16 cellular contexts compared by ENCODE assay signal in the genomic region with DNA sequence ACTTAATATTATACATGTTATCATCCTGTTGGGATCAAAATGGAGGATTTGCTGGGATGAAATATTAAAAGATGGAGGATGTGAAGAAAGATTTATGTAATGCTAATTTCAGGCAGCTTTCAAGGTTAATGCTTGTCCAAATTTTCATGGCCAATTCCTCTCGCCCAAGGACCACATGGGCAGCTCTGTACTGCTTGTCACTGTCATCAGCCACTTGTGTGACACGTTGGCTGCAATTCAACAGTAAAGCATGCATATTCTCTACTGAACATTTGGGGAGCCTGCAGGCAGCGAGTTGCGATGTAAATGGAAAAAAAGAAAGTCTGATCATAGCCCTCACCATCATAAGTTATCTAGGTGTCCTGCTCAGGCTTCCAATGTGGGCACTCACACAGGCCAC.
A peak's percentile ranks its signal among the peaks of the same experiment; 100 is the strongest.
DNase-seq lines count a peak whose midpoint lies in the region; ATAC-seq and TF ChIP-seq lines count a peak whose summit lies in the region.
"Had no signal": no experiment of that assay in that cellular context is flagged by ENCODE, and none has a peak within 500 bp of the region (broad histone marks: within the 10 kb centered on the region; RNA-seq: fewer than 3 reads in every experiment).

No MANE protein-coding gene starts in this region.

- H3K4me1 ChIP-seq in fibroblast of lung (ENCODE audit: control insufficient read depth, extremely low read depth, insufficient read depth, low read length) (peaks cover 7% of the 10 kb centered on the region), neural progenitor cell (peaks cover 16% of the 10 kb centered on the region), tibial nerve (peaks cover 0 to 58% (median 9%) of the 10 kb centered on the region in 4 donors)

- H3K36me3 ChIP-seq in fibroblast of lung (ENCODE audit: control insufficient read depth, insufficient read depth, low read length): no peaks in the 10 kb centered on the region
- no peaks in the 10 kb centered on the region for H3K36me3 ChIP-seq in neural progenitor cell
- no peaks in the 10 kb centered on the region for H3K36me3 ChIP-seq in tibial nerve

- peak overlapping the region; percentile 29 for H3K27ac Mint-ChIP-seq in T-helper 2 cell treated with Interferon-gamma antibody and Interleukin-4, amounts not matched to agents 5 μg/mL and 100 μg/mL, for 36 hours
- H3K27ac Mint-ChIP-seq in neural progenitor cell: no peak overlapping the region
- H3K27ac Mint-ChIP-seq: activated naive CD8-positive, alpha-beta T cell treated with anti-CD3 and anti-CD28 coated beads for 36 hours; CD4-positive, alpha-beta memory T cell had no signal

- H3K9me3 Mint-ChIP-seq in T-helper 2 cell treated with Interferon-gamma antibody and Interleukin-4, amounts not matched to agents 5 μg/mL and 100 μg/mL, for 36 hours: peaks cover 5% of the 10 kb centered on the region
- peaks cover 5% of the 10 kb centered on the region for H3K9me3 Mint-ChIP-seq in neural progenitor cell
- H3K9me3 Mint-ChIP-seq: activated naive CD8-positive, alpha-beta T cell treated with anti-CD3 and anti-CD28 coated beads for 36 hours had no signal

- H3K4me2 ChIP-seq in fibroblast of lung (ENCODE audit: extremely low read depth, insufficient read depth, low read length) (peak overlapping the region; percentile 33), neural progenitor cell (no peak overlapping the region)

- no peaks in the 10 kb centered on the region for H3K27me3 ChIP-seq in fibroblast of lung (ENCODE audit: control insufficient read depth, insufficient read depth, low read length)
- H3K27me3 ChIP-seq in neural progenitor cell: no peaks in the 10 kb centered on the region
- H3K27me3 ChIP-seq in tibial nerve: no peaks in the 10 kb centered on the region

- H3K4me3 Mint-ChIP-seq in T-helper 2 cell treated with Interferon-gamma antibody and Interleukin-4, amounts not matched to agents 5 μg/mL and 100 μg/mL, for 36 hours: peak overlapping the region; percentile 55
- H3K4me3 Mint-ChIP-seq in neural progenitor cell: no peak overlapping the region
- H3K4me3 Mint-ChIP-seq: activated naive CD8-positive, alpha-beta T cell treated with anti-CD3 and anti-CD28 coated beads for 36 hours; CD4-positive, alpha-beta memory T cell had no signal

- H3K36me3 Mint-ChIP-seq in T-helper 2 cell treated with Interferon-gamma antibody and Interleukin-4, amounts not matched to agents 5 μg/mL and 100 μg/mL, for 36 hours (ENCODE audit: low read depth): peaks cover 3% of the 10 kb centered on the region
- no peaks in the 10 kb centered on the region for H3K36me3 Mint-ChIP-seq in neural progenitor cell
- H3K36me3 Mint-ChIP-seq: activated naive CD8-positive, alpha-beta T cell treated with anti-CD3 and anti-CD28 coated beads for 36 hours; CD4-positive, alpha-beta memory T cell had no signal

- H3K9ac ChIP-seq in fibroblast of lung (ENCODE audit: insufficient read depth, low read length): no peak overlapping the region
- H3K9ac ChIP-seq in neural progenitor cell: no peak overlapping the region

- WGBS in tibial nerve, 2 donors: 26 to 29% methylated on average over 4 of the region's 4 CpGs

- TF ChIP-seq CTCF in fibroblast of lung (conservative IDR thresholded peaks at IDR 0.05 in 1 of 2, IDR thresholded peaks at IDR 0.05 in 1 of 2; ENCODE audit: low read depth in 1 of 2, low read length in 2 of 2) (no peak), neural progenitor cell (IDR thresholded peaks at IDR 0.05) (no peak), tibial nerve (IDR thresholded peaks at IDR 0.05) (no peak)

- H3K79me2 ChIP-seq in fibroblast of lung (ENCODE audit: control insufficient read depth, insufficient read depth, low read length): no peaks in the 10 kb centered on the region
- H3K79me2 ChIP-seq in neural progenitor cell (ENCODE audit: low read depth): no peaks in the 10 kb centered on the region

- no peak for ATAC-seq in HG03135 (IDR thresholded peaks at IDR 0.05; ENCODE audit: unreplicated experiment)
- ATAC-seq in HG02623 (IDR thresholded peaks at IDR 0.05; ENCODE audit: unreplicated experiment): no peak
- no peak for ATAC-seq in GM21825 (IDR thresholded peaks at IDR 0.05; ENCODE audit: unreplicated experiment)

- no peaks in the 10 kb centered on the region for H3F3A ChIP-seq in neural progenitor cell (ENCODE audit: low read depth)

- H4K20me1 ChIP-seq in fibroblast of lung (ENCODE audit: control insufficient read depth, extremely low read depth, insufficient read depth, low read length) (no peaks in the 10 kb centered on the region), neural progenitor cell (ENCODE audit: low read depth) (no peaks in the 10 kb centered on the region)

- DNase-seq in T-helper 2 cell treated with Interferon-gamma antibody and Interleukin-4, amounts not matched to agents 5 μg/mL and 100 μg/mL, for 36 hours (ENCODE audit: low spot score): no peak
- DNase-seq in T-helper 2 cell (no peak), fibroblast of lung (ENCODE audit: low read depth in 2 of 2) (no peak), neural progenitor cell (ENCODE audit: low spot score) (no peak), tibial nerve (ENCODE audit: low spot score in 2 of 2) (no peak)
- DNase-seq: 8988T; activated CD4-positive, alpha-beta T cell treated with anti-CD3 and anti-CD28 coated beads for 1 hour; activated naive CD8-positive, alpha-beta T cell treated with anti-CD3 and anti-CD28 coated beads for 36 hours; CD4-positive, alpha-beta memory T cell; cerebellar nuclear complex; hippocampal formation; NCI-H69; nucleus accumbens had no signal

- H2AFZ ChIP-seq in fibroblast of lung (ENCODE audit: low read length) (peak overlapping the region; percentile 38), neural progenitor cell (replicated peaks) (peak overlapping the region; percentile 13)

- peaks cover 36% of the 10 kb centered on the region for H3K4me1 Mint-ChIP-seq in T-helper 2 cell treated with Interferon-gamma antibody and Interleukin-4, amounts not matched to agents 5 μg/mL and 100 μg/mL, for 36 hours (ENCODE audit: low read depth)
- H3K4me1 Mint-ChIP-seq in neural progenitor cell: no peaks in the 10 kb centered on the region

- peak overlapping the region in 1 of 4 experiments; percentile 32 for H3K4me3 ChIP-seq in fibroblast of lung (replicated peaks in 1 of 4; ENCODE audit: control extremely low read depth in 1 of 4, insufficient read depth in 1 of 4, low read depth in 3 of 4, low read length in 4 of 4)
- H3K4me3 ChIP-seq in neural progenitor cell: no peak overlapping the region
- H3K4me3 ChIP-seq in tibial nerve: peak overlapping the region in 1 of 4 donors; percentile 35

- no peak for TF ChIP-seq POLR2A in tibial nerve (IDR thresholded peaks at IDR 0.05)

- no peaks in the 10 kb centered on the region for H3K9me3 ChIP-seq in fibroblast of lung (ENCODE audit: control insufficient read depth, insufficient read depth, low read depth, low read length)
- H3K9me3 ChIP-seq in neural progenitor cell (ENCODE audit: low read depth): no peaks in the 10 kb centered on the region
- H3K9me3 ChIP-seq in tibial nerve: no peaks in the 10 kb centered on the region

- H3K27ac ChIP-seq in fibroblast of lung (ENCODE audit: insufficient read depth, low read length): peak overlapping the region; percentile 24
- no peak overlapping the region for H3K27ac ChIP-seq in neural progenitor cell
- peak overlapping the region; percentile 81 to 97 (median 89) for H3K27ac ChIP-seq in tibial nerve

- no peak for TF ChIP-seq EP300 in tibial nerve (IDR thresholded peaks at IDR 0.05)

- H3K27me3 Mint-ChIP-seq in T-helper 2 cell treated with Interferon-gamma antibody and Interleukin-4, amounts not matched to agents 5 μg/mL and 100 μg/mL, for 36 hours (ENCODE audit: low read depth): peaks cover 46% of the 10 kb centered on the region
- no peaks in the 10 kb centered on the region for H3K27me3 Mint-ChIP-seq in neural progenitor cell (ENCODE audit: insufficient read depth, low read depth)
